16 cellular contexts compared by ENCODE assay signal in genomic region chr2:86012017-86012712, GRCh38.
"Had no signal": no experiment of that assay in that cellular context is flagged by ENCODE, and none has a peak within 500 bp of the region (broad histone marks: within the 10 kb centered on the region; RNA-seq: fewer than 3 reads in every experiment).

No MANE protein-coding gene starts in this region.

- H3K27me3 Mint-ChIP-seq: activated naive CD8-positive, alpha-beta T cell; memory B cell; progenitor cell of endocrine pancreas had no signal

- H3K4me1 ChIP-seq: right lobe of liver, testis had no signal

- H3K9me3 ChIP-seq: right lobe of liver, testis had no signal

- H3K27ac ChIP-seq: dorsolateral prefrontal cortex, right lobe of liver, testis had no signal

- H3K4me3 ChIP-seq: dorsolateral prefrontal cortex, right lobe of liver, testis had no signal

- FAIRE-seq: TTC549 had no signal

- H3K36me3 ChIP-seq: right lobe of liver had no signal

- H3K4me3 Mint-ChIP-seq: activated CD4-positive, alpha-beta T cell treated with anti-CD3 and anti-CD28 coated beads, Interleukin-2, amount 10 ng/mL, durations not matched to agents 7 days and 5 days; activated naive CD8-positive, alpha-beta T cell; immature natural killer cell; memory B cell; T-helper 1 cell treated with Interleukin-12 subunit alpha and Interleukin-12 subunit beta and Interleukin-4 antibody, amounts not matched to agents 30 μg/mL and 1 μg/mL, for 36 hours had no signal

- H3K27ac Mint-ChIP-seq: activated CD4-positive, alpha-beta T cell treated with anti-CD3 and anti-CD28 coated beads, Interleukin-2, amount 10 ng/mL, durations not matched to agents 7 days and 5 days; activated naive CD8-positive, alpha-beta T cell; activated T-helper 2 cell treated with anti-CD3 and anti-CD28 coated beads, Interferon-gamma antibody, Interleukin-2, Interleukin-4, amounts not matched to agents 10 μg/mL and 5 μg/mL and 100 μg/mL, durations not matched to agents 14 hours and 24 hours and 36 hours; progenitor cell of endocrine pancreas had no signal

- H3K27me3 ChIP-seq: dorsolateral prefrontal cortex, right lobe of liver, testis had no signal

- DNase-seq: activated CD4-positive, alpha-beta T cell treated with anti-CD3 and anti-CD28 coated beads, Interleukin-2, amount 10 ng/mL, durations not matched to agents 7 days and 5 days; activated CD4-positive, CD25-positive, alpha-beta regulatory T cell; activated CD8-positive, alpha-beta memory T cell treated with anti-CD3 and anti-CD28 coated beads for 24 hours; immature natural killer cell; left cardiac atrium; stimulated activated CD4-positive, alpha-beta T cell treated with anti-CD3 and anti-CD28 coated beads, Interleukin-12 subunit alpha, Interleukin-12 subunit beta, amount 100 ng/mL, for 4 hours; stimulated activated naive CD4-positive, alpha-beta T cell treated with Interleukin-2 at 50 U/mL for 16 hours; testis had no signal
